23 cellular contexts compared by ENCODE assay signal in genomic region chrX:31301941-31302340, GRCh38.
"Had no signal": no experiment of that assay in that cellular context is flagged by ENCODE, and none has a peak within 500 bp of the region (broad histone marks: within the 10 kb centered on the region; RNA-seq: fewer than 3 reads in every experiment).

No MANE protein-coding gene starts in this region.

- H3K4me2 ChIP-seq: KMS-11 had no signal

- H3K27ac ChIP-seq: KMS-11, SJSA1, SK-N-MC had no signal

- FAIRE-seq: K562, RCC 7860 had no signal

- H3K36me3 Mint-ChIP-seq: IgD-negative memory B cell had no signal

- H3K36me3 ChIP-seq: SJSA1 had no signal

- H3K27me3 ChIP-seq: SJSA1 had no signal

- H3K27ac Mint-ChIP-seq: IgD-negative memory B cell had no signal

- ATAC-seq: K562 had no signal

- H3K4me3 ChIP-seq: K562, SJSA1, SK-N-MC had no signal

- H3K9me3 ChIP-seq: SJSA1 had no signal

- H3K4me1 ChIP-seq: SJSA1 had no signal

- DNase-seq: Kasumi-1, MM.1S, NCI-H1092 treated with DMSO at 0.1 percent for 48 hours, NCI-H1436, NCI-H187, NCI-H2029, NCI-H2081 treated with DMSO at 0.1 percent for 48 hours, NCI-H2171, NCI-H226, NCI-H446, NCI-H510A, NCI-H524 treated with DMSO at 0.1 percent for 48 hours, NCI-H69, NCI-H774, Right ventricle myocardium superior, RPMI8226, SIG-M5 had no signal

- H3K9ac ChIP-seq: KMS-11 had no signal
